Comparison of ENCODE assay signal across 8 cellular contexts in the genomic region with DNA sequence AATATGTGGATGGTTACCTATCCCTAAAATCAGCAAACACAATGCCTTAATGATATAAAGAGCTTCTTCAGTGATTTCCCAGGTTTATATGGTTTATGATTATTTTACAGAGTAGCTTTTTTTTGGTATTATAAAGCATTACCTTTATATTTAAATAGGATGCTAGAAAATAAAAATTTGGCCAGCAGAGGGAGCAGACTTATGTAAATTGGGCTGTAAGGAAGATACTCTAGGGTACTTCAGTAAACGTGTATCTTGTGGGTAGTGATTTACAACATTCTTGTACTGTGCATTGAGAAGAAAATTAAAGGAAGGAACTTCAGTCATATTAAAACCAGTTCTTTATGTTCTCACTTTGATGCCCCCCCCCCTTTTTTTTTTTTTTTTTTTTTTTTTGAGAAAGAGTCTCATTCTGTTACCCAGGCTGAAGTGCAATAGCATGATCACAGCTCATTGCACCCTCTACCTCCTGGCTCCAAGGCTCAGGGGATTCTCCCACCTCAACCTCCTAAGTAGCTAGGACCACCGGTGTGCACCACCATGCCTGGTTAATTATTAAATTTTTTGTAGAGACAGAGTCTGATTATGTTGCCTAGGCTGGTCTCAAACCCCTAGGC.
DNase-seq lines count a peak whose midpoint lies in the region; ATAC-seq and TF ChIP-seq lines count a peak whose summit lies in the region.

No MANE protein-coding gene starts in this region.

- no peaks in the 10 kb centered on the region for H3K9me3 ChIP-seq in BE2C

- TF ChIP-seq EP300 in Ishikawa (IDR thresholded peaks at IDR 0.05; ENCODE audit: borderline replicate concordance) = no peak

- TF ChIP-seq CTCF in BE2C (IDR thresholded peaks at IDR 0.05; ENCODE audit: low read depth, low read length) (peak; percentile 57), nephron progenitor cell (IDR thresholded peaks at IDR 0.05) (peak; percentile 33)

- peak; percentile 37; the same call in 1 of the 2 replicates for TF ChIP-seq RAD21 in Ishikawa (IDR thresholded peaks at IDR 0.05; ENCODE audit: low read depth)

- no peak overlapping the region for H3K27ac Mint-ChIP-seq in nephron progenitor cell

- H3K4me1 ChIP-seq in BE2C = no peaks in the 10 kb centered on the region; the same call in 1 of the 2 replicates

- peaks cover 16% of the 10 kb centered on the region for H3K36me3 Mint-ChIP-seq in nephron progenitor cell (ENCODE audit: low read depth)

- peaks cover 11% of the 10 kb centered on the region for H3K9me3 Mint-ChIP-seq in nephron progenitor cell

- H3K36me3 ChIP-seq in BE2C = no peaks in the 10 kb centered on the region

- H3K4me3 ChIP-seq in BE2C (ENCODE audit: low read depth, low read length) = no peak overlapping the region

- no peaks in the 10 kb centered on the region for H3K27me3 Mint-ChIP-seq in nephron progenitor cell (ENCODE audit: low read depth, poor library complexity)

- peaks cover 3% of the 10 kb centered on the region for H3K4me1 Mint-ChIP-seq in nephron progenitor cell

- H3K4me3 Mint-ChIP-seq in nephron progenitor cell = no peak overlapping the region

- ATAC-seq in GM18868 (IDR thresholded peaks at IDR 0.05; ENCODE audit: unreplicated experiment) (peak; percentile 82), GM19455 (IDR thresholded peaks at IDR 0.05; ENCODE audit: unreplicated experiment) (no peak)

- DNase-seq in BE2C (no peak), RPMI8226 (peak; percentile 68), epidermal melanocyte (ENCODE audit: insufficient read length, low spot score) (peak; percentile 52), nephron progenitor cell (no peak), GM19240 (ENCODE audit: insufficient read length, low spot score) (no peak)

- H3K27me3 ChIP-seq in BE2C = no peaks in the 10 kb centered on the region

TF ChIP-seq in Ishikawa, 13 proteins besides CTCF, POLR2A, EP300 and RAD21:
- TF ChIP-seq, protein P1, sequence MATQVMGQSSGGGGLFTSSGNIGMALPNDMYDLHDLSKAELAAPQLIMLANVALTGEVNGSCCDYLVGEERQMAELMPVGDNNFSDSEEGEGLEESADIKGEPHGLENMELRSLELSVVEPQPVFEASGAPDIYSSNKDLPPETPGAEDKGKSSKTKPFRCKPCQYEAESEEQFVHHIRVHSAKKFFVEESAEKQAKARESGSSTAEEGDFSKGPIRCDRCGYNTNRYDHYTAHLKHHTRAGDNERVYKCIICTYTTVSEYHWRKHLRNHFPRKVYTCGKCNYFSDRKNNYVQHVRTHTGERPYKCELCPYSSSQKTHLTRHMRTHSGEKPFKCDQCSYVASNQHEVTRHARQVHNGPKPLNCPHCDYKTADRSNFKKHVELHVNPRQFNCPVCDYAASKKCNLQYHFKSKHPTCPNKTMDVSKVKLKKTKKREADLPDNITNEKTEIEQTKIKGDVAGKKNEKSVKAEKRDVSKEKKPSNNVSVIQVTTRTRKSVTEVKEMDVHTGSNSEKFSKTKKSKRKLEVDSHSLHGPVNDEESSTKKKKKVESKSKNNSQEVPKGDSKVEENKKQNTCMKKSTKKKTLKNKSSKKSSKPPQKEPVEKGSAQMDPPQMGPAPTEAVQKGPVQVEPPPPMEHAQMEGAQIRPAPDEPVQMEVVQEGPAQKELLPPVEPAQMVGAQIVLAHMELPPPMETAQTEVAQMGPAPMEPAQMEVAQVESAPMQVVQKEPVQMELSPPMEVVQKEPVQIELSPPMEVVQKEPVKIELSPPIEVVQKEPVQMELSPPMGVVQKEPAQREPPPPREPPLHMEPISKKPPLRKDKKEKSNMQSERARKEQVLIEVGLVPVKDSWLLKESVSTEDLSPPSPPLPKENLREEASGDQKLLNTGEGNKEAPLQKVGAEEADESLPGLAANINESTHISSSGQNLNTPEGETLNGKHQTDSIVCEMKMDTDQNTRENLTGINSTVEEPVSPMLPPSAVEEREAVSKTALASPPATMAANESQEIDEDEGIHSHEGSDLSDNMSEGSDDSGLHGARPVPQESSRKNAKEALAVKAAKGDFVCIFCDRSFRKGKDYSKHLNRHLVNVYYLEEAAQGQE (IDR thresholded peaks at IDR 0.05; ENCODE audit: low read depth) = no peak
- TF ChIP-seq CREB1 (IDR thresholded peaks at IDR 0.05; ENCODE audit: low read depth) (no peak), TEAD4 (IDR thresholded peaks at IDR 0.05) (no peak), YY1 (IDR thresholded peaks at IDR 0.05; ENCODE audit: low read depth) (no peak), TCF12 (IDR thresholded peaks at IDR 0.05; ENCODE audit: low read depth) (no peak), ZBTB7A (IDR thresholded peaks at IDR 0.05; ENCODE audit: low read depth) (no peak), CEBPB (IDR thresholded peaks at IDR 0.05) (no peak), EGR1 (IDR thresholded peaks at IDR 0.05) (no peak), NFIC (IDR thresholded peaks at IDR 0.05) (no peak), FOXM1 (IDR thresholded peaks at IDR 0.05; ENCODE audit: borderline replicate concordance, low read depth) (no peak), TAF1 (IDR thresholded peaks at IDR 0.05; ENCODE audit: low read depth) (no peak)
- TF ChIP-seq, protein P2, sequence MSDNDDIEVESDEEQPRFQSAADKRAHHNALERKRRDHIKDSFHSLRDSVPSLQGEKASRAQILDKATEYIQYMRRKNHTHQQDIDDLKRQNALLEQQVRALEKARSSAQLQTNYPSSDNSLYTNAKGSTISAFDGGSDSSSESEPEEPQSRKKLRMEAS (IDR thresholded peaks at IDR 0.05) = no peak
- TF ChIP-seq, protein P3, sequence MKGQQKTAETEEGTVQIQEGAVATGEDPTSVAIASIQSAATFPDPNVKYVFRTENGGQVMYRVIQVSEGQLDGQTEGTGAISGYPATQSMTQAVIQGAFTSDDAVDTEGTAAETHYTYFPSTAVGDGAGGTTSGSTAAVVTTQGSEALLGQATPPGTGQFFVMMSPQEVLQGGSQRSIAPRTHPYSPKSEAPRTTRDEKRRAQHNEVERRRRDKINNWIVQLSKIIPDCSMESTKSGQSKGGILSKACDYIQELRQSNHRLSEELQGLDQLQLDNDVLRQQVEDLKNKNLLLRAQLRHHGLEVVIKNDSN (IDR thresholded peaks at IDR 0.05) = no peak

Comparison
In these comparisons a context has a peak if more than half of its experiments do, and no peak if none do; other contexts are left out.
1. DNase-seq: peak in RPMI8226 (single experiment) and epidermal melanocyte (single experiment); none in BE2C (single experiment), nephron progenitor cell (single experiment) and GM19240 (single experiment).